In the genomic region with DNA sequence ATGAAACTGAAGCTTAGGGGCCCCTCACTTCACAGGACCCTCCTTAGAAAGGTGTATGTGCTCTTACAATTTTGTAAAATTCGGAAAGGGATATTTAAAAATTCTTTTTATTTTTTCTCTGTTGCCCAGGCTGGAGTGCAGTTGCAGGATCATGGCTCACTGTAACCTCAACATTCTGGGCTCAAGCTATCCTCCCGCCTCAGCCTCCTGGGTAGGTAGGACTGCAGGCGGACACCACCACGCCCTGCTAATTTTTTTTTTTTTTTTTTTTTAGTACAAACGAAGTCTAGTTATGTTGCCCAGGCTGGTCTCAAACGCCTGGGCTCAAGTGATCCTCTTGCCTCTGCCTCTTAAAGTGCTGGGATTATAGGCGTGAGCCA, we compare ENCODE assay signal across 18 cellular contexts. TPM values are rescaled to one million over a fixed set of nuclear protein-coding genes. Genes with fewer than 3 reads are reported as not detected.
A peak's percentile ranks its signal among the peaks of the same experiment; 100 is the strongest.
DNase-seq lines count a peak whose midpoint lies in the region; ATAC-seq, FAIRE-seq and TF ChIP-seq lines count a peak whose summit lies in the region.
"Had no signal": no experiment of that assay in that cellular context is flagged by ENCODE, and none has a peak within 500 bp of the region (broad histone marks: within the 10 kb centered on the region; RNA-seq: fewer than 3 reads in every experiment).

No MANE protein-coding gene starts in this region.

- TF ChIP-seq CTCF in GM23338 (conservative IDR thresholded peaks at IDR 0.05; ENCODE audit: low read depth in 2 of 2) (no peak), OCI-LY1 (IDR thresholded peaks at IDR 0.05; ENCODE audit: low read length) (no peak), mammary epithelial cell (conservative IDR thresholded peaks at IDR 0.05 in 1 of 2, IDR thresholded peaks at IDR 0.05 in 1 of 2; ENCODE audit: extremely low read depth in 1 of 2, insufficient read depth in 1 of 2, low read depth in 1 of 2, low read length in 2 of 2) (no peak), parathyroid adenoma (IDR thresholded peaks at IDR 0.05) (no peak)

- H3K9ac ChIP-seq in OCI-LY1 (ENCODE audit: low read length): peak overlapping the region; percentile 54; the same call in 1 of the 2 replicates
- H3K9ac ChIP-seq in mammary epithelial cell (ENCODE audit: insufficient read depth, low read length): no peak overlapping the region
- H3K9ac ChIP-seq in parathyroid adenoma: no peak overlapping the region
- H3K9ac ChIP-seq: GM23248 had no signal

- in situ Hi-C loops in mammary epithelial cell (cut with MboI; ENCODE audit: low sequenced_read_pairs in 2 of 2): no loop called here

- H3K9me3 ChIP-seq in OCI-LY1 (ENCODE audit: low read length) (no peaks in the 10 kb centered on the region), mammary epithelial cell (replicated peaks; ENCODE audit: insufficient read depth, low read length) (no peaks in the 10 kb centered on the region), parathyroid adenoma (ENCODE audit: control insufficient read depth, low read length) (no peaks in the 10 kb centered on the region)

- H4K20me1 ChIP-seq in GM23338 (replicated peaks; ENCODE audit: insufficient read depth) (no peaks in the 10 kb centered on the region), OCI-LY1 (ENCODE audit: insufficient read depth, low read length) (no peaks in the 10 kb centered on the region), mammary epithelial cell (ENCODE audit: insufficient read depth, low read length) (no peaks in the 10 kb centered on the region)

- no peak for TF ChIP-seq POLR2A in GM12892 (IDR thresholded peaks at IDR 0.05; ENCODE audit: low read depth, low read length)

- FAIRE-seq in GM12892 (lab: Jason Lieb, UNC): no peak
- FAIRE-seq: endometrium had no signal

- no peak overlapping the region for H3K4me3 Mint-ChIP-seq in GM23338
- H3K4me3 Mint-ChIP-seq: activated CD4-positive, alpha-beta T cell treated with anti-CD3 and anti-CD28 coated beads, Interleukin-2, amount 10 ng/mL, durations not matched to agents 7 days and 5 days; activated T-helper 17 cell treated with anti-CD3 and anti-CD28 coated beads, Interleukin-2, amount 50 U/mL, for 72 hours; CD4-positive, CD25-positive, alpha-beta regulatory T cell had no signal

- H3F3A ChIP-seq in GM23338 (replicated peaks; ENCODE audit: low read depth) (no peaks in the 10 kb centered on the region), OCI-LY1 (ENCODE audit: insufficient read depth, low read length) (no peaks in the 10 kb centered on the region)

- BruUV-seq in mammary epithelial cell (replicated peaks; lab: Mats Ljungman, UMichigan): no TSS peak

- H3K27me3 ChIP-seq in GM23338 (ENCODE audit: insufficient read depth): no peaks in the 10 kb centered on the region
- H3K27me3 ChIP-seq in OCI-LY1 (ENCODE audit: insufficient read depth, low read length): no peaks in the 10 kb centered on the region
- no peaks in the 10 kb centered on the region for H3K27me3 ChIP-seq in mammary epithelial cell (ENCODE audit: insufficient read depth, low read length)
- no peaks in the 10 kb centered on the region for H3K27me3 ChIP-seq in parathyroid adenoma (ENCODE audit: control insufficient read depth, insufficient read depth, low read length)

- H3K36me3 Mint-ChIP-seq in GM23338 (ENCODE audit: low read depth): peaks cover 15% of the 10 kb centered on the region
- H3K36me3 Mint-ChIP-seq: CD4-positive, CD25-positive, alpha-beta regulatory T cell had no signal

- ATAC-seq in GM23338 (no peak), HG03095 (IDR thresholded peaks at IDR 0.05; ENCODE audit: unreplicated experiment) (no peak)
- ATAC-seq: activated T-helper 17 cell treated with anti-CD3 and anti-CD28 coated beads, Interleukin-2, amount 50 U/mL, for 72 hours had no signal

- CTCF ChIA-PET in mammary epithelial cell (lab: Charles Lee; ENCODE audit: low non-redundant PET): no interaction called here

- H2AFZ ChIP-seq in GM23338 (0 out of 2 replicates have a peak overlapping the region, but pooled peaks have one; percentile 21), OCI-LY1 (ENCODE audit: low read length) (no peak overlapping the region), mammary epithelial cell (ENCODE audit: low read depth, low read length) (peak overlapping the region; percentile 65), parathyroid adenoma (no peak overlapping the region)
- H2AFZ ChIP-seq: GM23248 had no signal

- H3K36me3 ChIP-seq in GM23338 (ENCODE audit: insufficient read depth) (no peaks in the 10 kb centered on the region), OCI-LY1 (ENCODE audit: insufficient read depth, low read length) (no peaks in the 10 kb centered on the region; the same call in 1 of the 2 replicates), mammary epithelial cell (ENCODE audit: insufficient read depth, low read length) (no peaks in the 10 kb centered on the region), parathyroid adenoma (ENCODE audit: control insufficient read depth, insufficient read depth, low read length) (no peaks in the 10 kb centered on the region)

- intact Hi-C loops in mammary epithelial cell (cut with micrococcal nuclease): no loop called here

- peaks cover 8% of the 10 kb centered on the region for H3K27me3 Mint-ChIP-seq in GM23338 (ENCODE audit: insufficient read depth, low read depth, poor library complexity)

- no peaks in the 10 kb centered on the region; the same call in 1 of the 2 replicates for H3K9me2 ChIP-seq in GM23338 (ENCODE audit: insufficient read depth)
- no peaks in the 10 kb centered on the region for H3K9me2 ChIP-seq in OCI-LY1 (ENCODE audit: low read depth, low read length)

- WGBS in mammary epithelial cell (ENCODE audit: low coverage, missing lambda C conversion rate): 95% methylated on average over 7 of the region's 7 CpGs

- dilution Hi-C loops in mammary epithelial cell (cut with HindIII; ENCODE audit: low sequenced_read_pairs): loop anchor here (5.0 kb wide), 1 partner anchor 42 kb away; no protein-coding TSS in a partner anchor

- peaks cover 40% of the 10 kb centered on the region for H3K4me1 ChIP-seq in GM23338 (ENCODE audit: insufficient read depth)
- H3K4me1 ChIP-seq in OCI-LY1 (ENCODE audit: insufficient read depth, low read length, severe bottlenecking): peaks cover 70% of the 10 kb centered on the region
- H3K4me1 ChIP-seq in mammary epithelial cell (ENCODE audit: insufficient read depth, low read length): peaks cover 20% of the 10 kb centered on the region
- H3K4me1 ChIP-seq in parathyroid adenoma: peaks cover 26% of the 10 kb centered on the region

- H3K27ac Mint-ChIP-seq in GM23338: peak overlapping the region; percentile 61
- H3K27ac Mint-ChIP-seq: activated CD4-positive, alpha-beta T cell treated with anti-CD3 and anti-CD28 coated beads, Interleukin-2, amount 10 ng/mL, durations not matched to agents 7 days and 5 days; activated T-helper 17 cell treated with anti-CD3 and anti-CD28 coated beads, Interleukin-2, amount 50 U/mL, for 72 hours; CD4-positive, CD25-positive, alpha-beta regulatory T cell had no signal

- H3K4me2 ChIP-seq in GM23338 (peak overlapping the region; percentile 15), OCI-LY1 (ENCODE audit: low read length) (peak overlapping the region; percentile 30), mammary epithelial cell (ENCODE audit: insufficient read depth, low read depth, low read length) (no peak overlapping the region), parathyroid adenoma (ENCODE audit: low read length) (peak overlapping the region; percentile 28)

- peaks cover 32% of the 10 kb centered on the region for H3K4me1 Mint-ChIP-seq in GM23338
- H3K4me1 Mint-ChIP-seq: activated T-helper 17 cell treated with anti-CD3 and anti-CD28 coated beads, Interleukin-2, amount 50 U/mL, for 72 hours; CD4-positive, CD25-positive, alpha-beta regulatory T cell had no signal

- peak overlapping the region; percentile 89 for H3K27ac ChIP-seq in GM23338 (ENCODE audit: low read depth)
- H3K27ac ChIP-seq in OCI-LY1 (ENCODE audit: low read depth, low read length, poor library complexity, severe bottlenecking): peak overlapping the region; percentile 97
- H3K27ac ChIP-seq in mammary epithelial cell (ENCODE audit: insufficient read depth, low read depth, low read length): no peak overlapping the region
- no peak overlapping the region for H3K27ac ChIP-seq in parathyroid adenoma
- H3K27ac ChIP-seq: coronary artery, GM23248 had no signal

- no peak for DNase-seq in GM23338 (ENCODE audit: low spot score)
- DNase-seq in mammary epithelial cell: no peak
- DNase-seq in UCSD-AML1 (lab: John Stamatoyannopoulos, UW; ENCODE audit: unreplicated experiment): no peak
- no peak for DNase-seq in SW 1271 (lab: John Stamatoyannopoulos, UW)
- no peak for DNase-seq in GM12892 (ENCODE audit: insufficient read length)
- DNase-seq: activated CD4-positive, alpha-beta T cell treated with anti-CD3 and anti-CD28 coated beads, Interleukin-2, amount 10 ng/mL, durations not matched to agents 7 days and 5 days; CD4-positive, CD25-positive, alpha-beta regulatory T cell; NCI-H2107; SHP77 treated with DMSO at 0.1 percent for 48 hours; T-helper 1 cell had no signal

- H3K4me3 ChIP-seq in GM23338 (no peak overlapping the region), OCI-LY1 (ENCODE audit: low read depth, low read length, poor library complexity, severe bottlenecking) (no peak overlapping the region), mammary epithelial cell (replicated peaks in 1 of 3; ENCODE audit: insufficient read depth in 1 of 3, low read depth in 2 of 3, low read length in 3 of 3) (no peak overlapping the region), parathyroid adenoma (ENCODE audit: low read depth, low read length) (no peak overlapping the region)
- H3K4me3 ChIP-seq: coronary artery, GM23248 had no signal

- H3K9me3 Mint-ChIP-seq in GM23338: peaks cover 12% of the 10 kb centered on the region; the same call in 2 of the 3 replicates
- H3K9me3 Mint-ChIP-seq: activated CD4-positive, alpha-beta T cell treated with anti-CD3 and anti-CD28 coated beads, Interleukin-2, amount 10 ng/mL, durations not matched to agents 7 days and 5 days; activated T-helper 17 cell treated with anti-CD3 and anti-CD28 coated beads, Interleukin-2, amount 50 U/mL, for 72 hours had no signal

- H3K79me2 ChIP-seq in GM23338 (replicated peaks; ENCODE audit: insufficient read depth) (no peaks in the 10 kb centered on the region), OCI-LY1 (ENCODE audit: insufficient read depth, low read length) (no peaks in the 10 kb centered on the region), mammary epithelial cell (ENCODE audit: insufficient read depth, low read length) (no peaks in the 10 kb centered on the region), parathyroid adenoma (peaks cover 15% of the 10 kb centered on the region)

TF ChIP-seq in GM23338, 12 proteins besides CTCF, POLR2A, EP300 and RAD21 (continues in another document):
- TF ChIP-seq CREB1 (CRISPR knock-in tag; IDR thresholded peaks at IDR 0.05; ENCODE audit: low read depth) (no peak), ZNF114 (CRISPR knock-in tag; IDR thresholded peaks at IDR 0.05) (no peak)

RNA-seq across cellular contexts. Expression of gene SPATA12, which starts 45.1 kb away (rescaled TPM):
- 0.10 TPM in 1 of 2 replicates, not detected in the other for total RNA-seq in GM23338 (2014; rRNA removed; shearing (Covaris generic))
- polyA plus RNA-seq in GM23338 (2016; fragmentation: Nextera tagmentation; extraction: Ambion mirVana) (0.65 and 0.70 TPM in 2 replicates), mammary epithelial cell (0.17 TPM)
- total RNA-seq in mammary epithelial cell: under 1 TPM in 1 of 2 donors, not detected in 1; 0.21 TPM
- not detected for polyA minus RNA-seq in mammary epithelial cell
- not detected for polyA plus RNA-seq in GM12892 (2012; ENCODE audit: missing spikeins)
- total RNA-seq: activated CD4-positive, alpha-beta T cell treated with anti-CD3 and anti-CD28 coated beads, Interleukin-2, amount 10 ng/mL, durations not matched to agents 7 days and 5 days; activated T-helper 17 cell treated with anti-CD3 and anti-CD28 coated beads, Interleukin-2, amount 50 U/mL, for 72 hours; CD4-positive, CD25-positive, alpha-beta regulatory T cell; G401; GM23248 had no signal
- polyA plus RNA-seq: CD4-positive, CD25-positive, alpha-beta regulatory T cell; GM23248 had no signal

Comparison
In these comparisons a context has a peak if more than half of its experiments do, and no peak if none do; other contexts are left out.
1. H2AFZ ChIP-seq: peak in GM23338 (single experiment) and mammary epithelial cell (single experiment); none in OCI-LY1 (single experiment) and parathyroid adenoma (single experiment).
2. H3K27ac ChIP-seq: peak in GM23338 (single experiment) and OCI-LY1 (single experiment); none in mammary epithelial cell (single experiment) and parathyroid adenoma (single experiment).